In the genomic region with DNA sequence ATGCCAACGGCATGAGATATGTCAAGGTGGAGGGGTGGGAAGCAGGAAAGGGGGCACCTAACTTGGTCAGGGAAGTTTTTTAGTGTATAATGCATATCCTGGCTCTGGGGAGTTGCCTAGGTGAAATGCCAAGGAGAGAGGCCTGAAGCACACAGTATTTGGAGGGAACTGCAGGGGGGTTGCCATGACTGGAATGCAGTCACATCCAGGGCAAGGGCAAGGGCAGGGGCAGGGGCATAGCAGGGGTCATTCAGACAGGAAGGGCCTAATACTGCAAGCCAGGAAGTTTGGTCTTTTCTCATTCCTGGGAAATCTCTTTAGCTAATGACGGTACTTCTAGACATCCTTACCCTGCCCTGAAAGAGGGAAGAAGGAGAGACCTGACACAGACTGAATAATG, we compare ENCODE assay signal across 25 cellular contexts.
"Had no signal": no experiment of that assay in that cellular context is flagged by ENCODE, and none has a peak within 500 bp of the region (broad histone marks: within the 10 kb centered on the region; RNA-seq: fewer than 3 reads in every experiment).

No MANE protein-coding gene starts in this region.

- H3K4me3 ChIP-seq: K562, SJCRH30, SK-N-MC had no signal

- H3K27ac ChIP-seq: SJCRH30, SK-N-MC, WERI-Rb-1 had no signal

- H3K36me3 Mint-ChIP-seq: activated naive CD4-positive, alpha-beta T cell treated with anti-CD3 and anti-CD28 coated beads, Interleukin-2, amount 10 ng/mL, durations not matched to agents 7 days and 5 days; activated naive CD8-positive, alpha-beta T cell; brain had no signal

- H3K4me1 Mint-ChIP-seq: activated CD4-positive, alpha-beta T cell treated with anti-CD3 and anti-CD28 coated beads, Interleukin-2, amount 10 ng/mL, durations not matched to agents 24 days and 14 days; activated naive CD4-positive, alpha-beta T cell treated with anti-CD3 and anti-CD28 coated beads, Interleukin-2, amount 10 ng/mL, durations not matched to agents 7 days and 5 days; activated naive CD8-positive, alpha-beta T cell treated with anti-CD3 and anti-CD28 coated beads, Interleukin-2, amount 50 U/mL, for 24 hours; brain had no signal

- H3K4me1 ChIP-seq: SJCRH30 had no signal

- H3K27ac Mint-ChIP-seq: activated CD4-positive, alpha-beta T cell treated with anti-CD3 and anti-CD28 coated beads, Interleukin-2, amount 10 ng/mL, durations not matched to agents 24 days and 14 days; activated naive CD4-positive, alpha-beta T cell treated with anti-CD3 and anti-CD28 coated beads, Interleukin-2, amount 10 ng/mL, durations not matched to agents 7 days and 5 days; activated naive CD8-positive, alpha-beta T cell; activated naive CD8-positive, alpha-beta T cell treated with anti-CD3 and anti-CD28 coated beads, Interleukin-2, amount 50 U/mL, for 24 hours; activated T-helper 1 cell treated with anti-CD3 and anti-CD28 coated beads, Interleukin-12 subunit alpha, Interleukin-12 subunit beta, Interleukin-2, Interleukin-4 antibody, amounts not matched to agents 30 ng/mL and 10 ng/mL and 1 ng/mL, durations not matched to agents 14 hours and 24 hours and 36 hours; brain had no signal

- H3K36me3 ChIP-seq: SJCRH30, WERI-Rb-1 had no signal

- H3K9me3 ChIP-seq: SJCRH30 had no signal

- DNase-seq: activated CD4-positive, alpha-beta T cell treated with anti-CD3 and anti-CD28 coated beads, Interleukin-2, amount 10 ng/mL, durations not matched to agents 24 days and 14 days; activated CD4-positive, alpha-beta T cell treated with anti-CD3 and anti-CD28 coated beads, Interleukin-2, amount 50 U/mL, for 48 hours; activated CD8-positive, alpha-beta memory T cell treated with anti-CD3 and anti-CD28 coated beads, Interleukin-2, amount 50 U/mL, for 4 hours; activated naive CD4-positive, alpha-beta T cell treated with anti-CD3 and anti-CD28 coated beads, Interleukin-2, amount 10 ng/mL, durations not matched to agents 7 days and 5 days; activated naive CD8-positive, alpha-beta T cell treated with anti-CD3 and anti-CD28 coated beads, Interleukin-2, amount 50 U/mL, for 24 hours; activated T-cell treated with anti-CD3 and anti-CD28 coated beads for 4 hours; activated T-cell treated with anti-CD3 and anti-CD28 coated beads, Interleukin-2, amount 50 U/mL, for 4 hours; anterior cingulate cortex; central memory CD4-positive, alpha-beta T cell; NCI-H1105; NCI-H1436; NCI-H1694; NCI-H2029; NCI-H345; NCI-H524 treated with DMSO at 0.1 percent for 48 hours; SHP77; SJCRH30; T1000; WERI-Rb-1 had no signal

- H3K27me3 Mint-ChIP-seq: activated CD4-positive, alpha-beta T cell treated with anti-CD3 and anti-CD28 coated beads, Interleukin-2, amount 10 ng/mL, durations not matched to agents 24 days and 14 days; activated naive CD4-positive, alpha-beta T cell treated with anti-CD3 and anti-CD28 coated beads, Interleukin-2, amount 10 ng/mL, durations not matched to agents 7 days and 5 days; activated naive CD8-positive, alpha-beta T cell; activated naive CD8-positive, alpha-beta T cell treated with anti-CD3 and anti-CD28 coated beads, Interleukin-2, amount 50 U/mL, for 24 hours had no signal

- H3K9me3 Mint-ChIP-seq: activated CD4-positive, alpha-beta T cell treated with anti-CD3 and anti-CD28 coated beads, Interleukin-2, amount 10 ng/mL, durations not matched to agents 24 days and 14 days; activated naive CD8-positive, alpha-beta T cell treated with anti-CD3 and anti-CD28 coated beads, Interleukin-2, amount 50 U/mL, for 24 hours; activated T-helper 1 cell treated with anti-CD3 and anti-CD28 coated beads, Interleukin-12 subunit alpha, Interleukin-12 subunit beta, Interleukin-2, Interleukin-4 antibody, amounts not matched to agents 30 ng/mL and 10 ng/mL and 1 ng/mL, durations not matched to agents 14 hours and 24 hours and 36 hours had no signal

- H3K27me3 ChIP-seq: SJCRH30 had no signal

- FAIRE-seq: K562 had no signal

- H3K4me3 Mint-ChIP-seq: activated CD4-positive, alpha-beta T cell treated with anti-CD3 and anti-CD28 coated beads, Interleukin-2, amount 10 ng/mL, durations not matched to agents 24 days and 14 days; activated naive CD4-positive, alpha-beta T cell treated with anti-CD3 and anti-CD28 coated beads, Interleukin-2, amount 10 ng/mL, durations not matched to agents 7 days and 5 days; activated naive CD8-positive, alpha-beta T cell; activated naive CD8-positive, alpha-beta T cell treated with anti-CD3 and anti-CD28 coated beads, Interleukin-2, amount 50 U/mL, for 24 hours; activated T-cell treated with anti-CD3 and anti-CD28 coated beads, Interleukin-2, amount 50 U/mL, for 4 hours; activated T-helper 1 cell treated with anti-CD3 and anti-CD28 coated beads, Interleukin-12 subunit alpha, Interleukin-12 subunit beta, Interleukin-2, Interleukin-4 antibody, amounts not matched to agents 30 ng/mL and 10 ng/mL and 1 ng/mL, durations not matched to agents 14 hours and 24 hours and 36 hours; brain had no signal

- ATAC-seq: activated naive CD8-positive, alpha-beta T cell treated with anti-CD3 and anti-CD28 coated beads, Interleukin-2, amount 50 U/mL, for 24 hours; activated T-cell treated with anti-CD3 and anti-CD28 coated beads, Interleukin-2, amount 50 U/mL, for 4 hours; K562; Panc1 had no signal
